ENCODE assay signal across 24 cellular contexts in the genomic region with DNA sequence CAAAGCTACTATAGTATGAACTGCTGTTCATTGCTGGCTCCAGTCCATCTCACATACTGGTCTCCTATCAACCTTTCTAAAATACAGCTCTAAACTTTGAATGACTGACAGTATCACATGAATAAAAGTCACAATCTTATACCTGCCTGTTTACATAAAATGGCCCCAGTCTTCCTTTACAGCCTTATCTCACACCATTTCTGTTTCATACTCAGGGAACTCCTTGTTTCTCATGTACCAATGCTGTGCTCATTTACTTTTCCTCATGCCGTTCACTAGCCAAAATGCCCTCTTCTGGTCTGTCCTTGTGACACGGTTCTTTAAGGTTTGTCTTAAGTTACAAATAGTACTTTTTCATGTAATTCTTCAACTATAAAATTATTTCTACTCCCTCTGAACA.
"Had no signal": no experiment of that assay in that cellular context is flagged by ENCODE, and none has a peak within 500 bp of the region (broad histone marks: within the 10 kb centered on the region; RNA-seq: fewer than 3 reads in every experiment).

No MANE protein-coding gene starts in this region.

- DNase-seq: activated B cell treated with CpG ODN at 0.5 μM for 24 hours; activated CD4-positive, alpha-beta T cell treated with anti-CD3 and anti-CD28 coated beads for 36 hours; activated CD4-positive, alpha-beta T cell treated with anti-CD3 and anti-CD28 coated beads, Interleukin-2, amount 50 U/mL, for 4 hours; activated CD8-positive, alpha-beta memory T cell treated with anti-CD3 and anti-CD28 coated beads for 24 hours; activated CD8-positive, alpha-beta memory T cell treated with anti-CD3 and anti-CD28 coated beads, Interleukin-2, amount 50 U/mL, for 4 hours; activated gamma-delta T cell treated with Interleukin-2 at 50 U/mL for 16 hours; adrenal gland; cerebellar nuclear complex; heart right ventricle; islet precursor cell; left cardiac atrium; lower lobe of right lung; mesendoderm; mucosa of descending colon; nephron progenitor cell; sigmoid colon; stimulated activated CD4-positive, alpha-beta T cell treated with anti-CD3 and anti-CD28 coated beads, Interleukin-15, amount 100 ng/mL, for 24 hours; T-helper 1 cell; transverse colon had no signal

- H3K36me3 ChIP-seq: breast epithelium had no signal

- H3K27ac ChIP-seq: adrenal gland, ascending aorta, breast epithelium, heart right ventricle, lower lobe of right lung, sigmoid colon, transverse colon had no signal

- FAIRE-seq: urothelium cell line had no signal

- H3K9me3 ChIP-seq: adrenal gland, ascending aorta, breast epithelium, heart right ventricle, lower lobe of right lung, mucosa of descending colon, sigmoid colon, transverse colon had no signal

- H3K27me3 ChIP-seq: adrenal gland, ascending aorta, breast epithelium, heart right ventricle, sigmoid colon, transverse colon had no signal

- ATAC-seq: left cardiac atrium; lower lobe of right lung; mucosa of descending colon; stimulated activated memory B cell treated with anti-CD40 and anti-IgM and Interleukin-4, amounts not matched to agents 10 μg/mL and 1 μg/mL and 100 μg/mL, for 72 hours had no signal

- H3K4me3 ChIP-seq: adrenal gland, ascending aorta, breast epithelium, heart right ventricle, lower lobe of right lung, mucosa of descending colon, sigmoid colon, smooth muscle cell, transverse colon had no signal
